1 cellular context compared by ENCODE assay signal in the genomic region with DNA sequence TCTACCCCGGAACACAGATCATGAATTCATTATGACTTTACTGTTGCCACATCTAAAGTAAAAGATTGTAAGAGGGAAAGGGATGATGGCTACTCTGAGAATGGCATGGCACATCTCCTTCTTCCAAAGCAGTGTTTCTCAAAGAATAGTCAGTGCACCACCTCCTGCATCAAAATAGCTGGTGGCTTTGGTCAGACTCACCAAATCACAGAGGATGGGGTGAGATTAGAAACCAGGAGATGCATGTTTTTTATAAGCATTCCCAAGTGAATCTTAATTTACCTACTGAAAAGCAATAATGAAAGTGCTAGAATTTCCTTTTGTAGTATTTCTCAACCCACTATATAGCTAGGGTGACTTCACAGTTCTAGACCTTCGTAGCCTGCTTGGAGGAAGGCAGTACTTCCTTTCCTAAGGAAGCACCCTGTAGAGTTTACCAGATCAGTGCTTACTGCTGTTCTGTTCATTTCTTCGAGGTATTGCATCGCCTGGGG.
A peak's percentile ranks its signal among the peaks of the same experiment; 100 is the strongest.
TF ChIP-seq lines count a peak whose summit lies in the region.

No MANE protein-coding gene starts in this region.

TF ChIP-seq in K562, 482 proteins besides CTCF, POLR2A, EP300 and RAD21 (continued from another document):
- TF ChIP-seq, protein P1, sequence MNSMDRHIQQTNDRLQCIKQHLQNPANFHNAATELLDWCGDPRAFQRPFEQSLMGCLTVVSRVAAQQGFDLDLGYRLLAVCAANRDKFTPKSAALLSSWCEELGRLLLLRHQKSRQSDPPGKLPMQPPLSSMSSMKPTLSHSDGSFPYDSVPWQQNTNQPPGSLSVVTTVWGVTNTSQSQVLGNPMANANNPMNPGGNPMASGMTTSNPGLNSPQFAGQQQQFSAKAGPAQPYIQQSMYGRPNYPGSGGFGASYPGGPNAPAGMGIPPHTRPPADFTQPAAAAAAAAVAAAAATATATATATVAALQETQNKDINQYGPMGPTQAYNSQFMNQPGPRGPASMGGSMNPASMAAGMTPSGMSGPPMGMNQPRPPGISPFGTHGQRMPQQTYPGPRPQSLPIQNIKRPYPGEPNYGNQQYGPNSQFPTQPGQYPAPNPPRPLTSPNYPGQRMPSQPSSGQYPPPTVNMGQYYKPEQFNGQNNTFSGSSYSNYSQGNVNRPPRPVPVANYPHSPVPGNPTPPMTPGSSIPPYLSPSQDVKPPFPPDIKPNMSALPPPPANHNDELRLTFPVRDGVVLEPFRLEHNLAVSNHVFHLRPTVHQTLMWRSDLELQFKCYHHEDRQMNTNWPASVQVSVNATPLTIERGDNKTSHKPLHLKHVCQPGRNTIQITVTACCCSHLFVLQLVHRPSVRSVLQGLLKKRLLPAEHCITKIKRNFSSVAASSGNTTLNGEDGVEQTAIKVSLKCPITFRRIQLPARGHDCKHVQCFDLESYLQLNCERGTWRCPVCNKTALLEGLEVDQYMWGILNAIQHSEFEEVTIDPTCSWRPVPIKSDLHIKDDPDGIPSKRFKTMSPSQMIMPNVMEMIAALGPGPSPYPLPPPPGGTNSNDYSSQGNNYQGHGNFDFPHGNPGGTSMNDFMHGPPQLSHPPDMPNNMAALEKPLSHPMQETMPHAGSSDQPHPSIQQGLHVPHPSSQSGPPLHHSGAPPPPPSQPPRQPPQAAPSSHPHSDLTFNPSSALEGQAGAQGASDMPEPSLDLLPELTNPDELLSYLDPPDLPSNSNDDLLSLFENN (IDR thresholded peaks at IDR 0.05; ENCODE audit: low read depth in 2 of 2, low read length in 2 of 2): peak in 1 of 2 experiments; percentile 39; a peak in 1 of 4 replicates
- TF ChIP-seq TBP (optimal IDR thresholded peaks at IDR 0.05; ENCODE audit: low read depth, low read length) (peak; percentile 96), WHSC1 (IDR thresholded peaks at IDR 0.05; ENCODE audit: low read length) (no peak), NFIC (IDR thresholded peaks at IDR 0.05) (0 out of 2 replicates have a peak, but pooled peaks have one; percentile 4), SUPT5H (IDR thresholded peaks at IDR 0.05) (peak; percentile 77), GTF2F1 (IDR thresholded peaks at IDR 0.05; ENCODE audit: low read depth, low read length) (peak; percentile 83; the same call in 1 of the 2 replicates), POLR2H (tag; IDR thresholded peaks at IDR 0.05; ENCODE audit: low read depth) (no peak), MXI1 (IDR thresholded peaks at IDR 0.05; ENCODE audit: low read depth, low read length) (0 out of 2 replicates have a peak, but pooled peaks have one; percentile 45), POLR2B (IDR thresholded peaks at IDR 0.05; ENCODE audit: low read depth, partially characterized antibody) (peak; percentile 58), PML (IDR thresholded peaks at IDR 0.05; ENCODE audit: low read length) (peak; percentile 95), TEAD4 (IDR thresholded peaks at IDR 0.05; ENCODE audit: low read length) (peak; percentile 70), TEAD4 (CRISPR knock-in tag; IDR thresholded peaks at IDR 0.05; ENCODE audit: borderline replicate concordance) (no peak), RBFOX2 (IDR thresholded peaks at IDR 0.05; ENCODE audit: low read depth, low read length) (peak; percentile 39; the same call in 1 of the 2 replicates), FOSL1 (tag; conservative IDR thresholded peaks at IDR 0.05) (0 out of 2 replicates have a peak, but pooled peaks have one; percentile 7), ETV5 (CRISPR knock-in tag; IDR thresholded peaks at IDR 0.05; ENCODE audit: low read depth) (no peak), ZNF232 (CRISPR knock-in tag; IDR thresholded peaks at IDR 0.05) (no peak), POLR2AphosphoS5 (IDR thresholded peaks at IDR 0.05; ENCODE audit: control insufficient read depth, insufficient read depth, low read depth, low read length) (peak; percentile 98), MEF2A (IDR thresholded peaks at IDR 0.05; ENCODE audit: control insufficient read depth, low read depth, low read length) (0 out of 2 replicates have a peak, but pooled peaks have one; percentile 3), PHF8 (IDR thresholded peaks at IDR 0.05; ENCODE audit: borderline replicate concordance, low read length) (no peak), KDM4B (IDR thresholded peaks at IDR 0.05; ENCODE audit: borderline replicate concordance in 2 of 2, low read depth in 1 of 2) (peak in 1 of 2 experiments; percentile 41; a peak in 1 of 4 replicates), ZNF316 (IDR thresholded peaks at IDR 0.05) (0 out of 2 replicates have a peak, but pooled peaks have one; percentile 30)
- TF ChIP-seq, protein P2, sequence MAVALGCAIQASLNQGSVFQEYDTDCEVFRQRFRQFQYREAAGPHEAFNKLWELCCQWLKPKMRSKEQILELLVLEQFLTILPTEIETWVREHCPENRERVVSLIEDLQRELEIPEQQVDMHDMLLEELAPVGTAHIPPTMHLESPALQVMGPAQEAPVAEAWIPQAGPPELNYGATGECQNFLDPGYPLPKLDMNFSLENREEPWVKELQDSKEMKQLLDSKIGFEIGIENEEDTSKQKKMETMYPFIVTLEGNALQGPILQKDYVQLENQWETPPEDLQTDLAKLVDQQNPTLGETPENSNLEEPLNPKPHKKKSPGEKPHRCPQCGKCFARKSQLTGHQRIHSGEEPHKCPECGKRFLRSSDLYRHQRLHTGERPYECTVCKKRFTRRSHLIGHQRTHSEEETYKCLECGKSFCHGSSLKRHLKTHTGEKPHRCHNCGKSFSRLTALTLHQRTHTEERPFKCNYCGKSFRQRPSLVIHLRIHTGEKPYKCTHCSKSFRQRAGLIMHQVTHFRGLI (CRISPR knock-in tag; IDR thresholded peaks at IDR 0.05): no peak
- TF ChIP-seq, protein P3, sequence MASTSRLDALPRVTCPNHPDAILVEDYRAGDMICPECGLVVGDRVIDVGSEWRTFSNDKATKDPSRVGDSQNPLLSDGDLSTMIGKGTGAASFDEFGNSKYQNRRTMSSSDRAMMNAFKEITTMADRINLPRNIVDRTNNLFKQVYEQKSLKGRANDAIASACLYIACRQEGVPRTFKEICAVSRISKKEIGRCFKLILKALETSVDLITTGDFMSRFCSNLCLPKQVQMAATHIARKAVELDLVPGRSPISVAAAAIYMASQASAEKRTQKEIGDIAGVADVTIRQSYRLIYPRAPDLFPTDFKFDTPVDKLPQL (IDR thresholded peaks at IDR 0.05; ENCODE audit: extremely low read depth, insufficient read length): peak; percentile 72
- TF ChIP-seq, protein P4, sequence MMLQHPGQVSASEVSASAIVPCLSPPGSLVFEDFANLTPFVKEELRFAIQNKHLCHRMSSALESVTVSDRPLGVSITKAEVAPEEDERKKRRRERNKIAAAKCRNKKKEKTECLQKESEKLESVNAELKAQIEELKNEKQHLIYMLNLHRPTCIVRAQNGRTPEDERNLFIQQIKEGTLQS (IDR thresholded peaks at IDR 0.05): no peak
- TF ChIP-seq, protein P4 (CRISPR knock-in tag; conservative IDR thresholded peaks at IDR 0.05): no peak
- TF ChIP-seq, protein P5, sequence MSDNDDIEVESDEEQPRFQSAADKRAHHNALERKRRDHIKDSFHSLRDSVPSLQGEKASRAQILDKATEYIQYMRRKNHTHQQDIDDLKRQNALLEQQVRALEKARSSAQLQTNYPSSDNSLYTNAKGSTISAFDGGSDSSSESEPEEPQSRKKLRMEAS (CRISPR knock-in tag; IDR thresholded peaks at IDR 0.05): no peak
- TF ChIP-seq, protein P6, sequence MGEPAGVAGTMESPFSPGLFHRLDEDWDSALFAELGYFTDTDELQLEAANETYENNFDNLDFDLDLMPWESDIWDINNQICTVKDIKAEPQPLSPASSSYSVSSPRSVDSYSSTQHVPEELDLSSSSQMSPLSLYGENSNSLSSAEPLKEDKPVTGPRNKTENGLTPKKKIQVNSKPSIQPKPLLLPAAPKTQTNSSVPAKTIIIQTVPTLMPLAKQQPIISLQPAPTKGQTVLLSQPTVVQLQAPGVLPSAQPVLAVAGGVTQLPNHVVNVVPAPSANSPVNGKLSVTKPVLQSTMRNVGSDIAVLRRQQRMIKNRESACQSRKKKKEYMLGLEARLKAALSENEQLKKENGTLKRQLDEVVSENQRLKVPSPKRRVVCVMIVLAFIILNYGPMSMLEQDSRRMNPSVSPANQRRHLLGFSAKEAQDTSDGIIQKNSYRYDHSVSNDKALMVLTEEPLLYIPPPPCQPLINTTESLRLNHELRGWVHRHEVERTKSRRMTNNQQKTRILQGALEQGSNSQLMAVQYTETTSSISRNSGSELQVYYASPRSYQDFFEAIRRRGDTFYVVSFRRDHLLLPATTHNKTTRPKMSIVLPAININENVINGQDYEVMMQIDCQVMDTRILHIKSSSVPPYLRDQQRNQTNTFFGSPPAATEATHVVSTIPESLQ (CRISPR knock-in tag; IDR thresholded peaks at IDR 0.05): no peak
- TF ChIP-seq, protein P7, sequence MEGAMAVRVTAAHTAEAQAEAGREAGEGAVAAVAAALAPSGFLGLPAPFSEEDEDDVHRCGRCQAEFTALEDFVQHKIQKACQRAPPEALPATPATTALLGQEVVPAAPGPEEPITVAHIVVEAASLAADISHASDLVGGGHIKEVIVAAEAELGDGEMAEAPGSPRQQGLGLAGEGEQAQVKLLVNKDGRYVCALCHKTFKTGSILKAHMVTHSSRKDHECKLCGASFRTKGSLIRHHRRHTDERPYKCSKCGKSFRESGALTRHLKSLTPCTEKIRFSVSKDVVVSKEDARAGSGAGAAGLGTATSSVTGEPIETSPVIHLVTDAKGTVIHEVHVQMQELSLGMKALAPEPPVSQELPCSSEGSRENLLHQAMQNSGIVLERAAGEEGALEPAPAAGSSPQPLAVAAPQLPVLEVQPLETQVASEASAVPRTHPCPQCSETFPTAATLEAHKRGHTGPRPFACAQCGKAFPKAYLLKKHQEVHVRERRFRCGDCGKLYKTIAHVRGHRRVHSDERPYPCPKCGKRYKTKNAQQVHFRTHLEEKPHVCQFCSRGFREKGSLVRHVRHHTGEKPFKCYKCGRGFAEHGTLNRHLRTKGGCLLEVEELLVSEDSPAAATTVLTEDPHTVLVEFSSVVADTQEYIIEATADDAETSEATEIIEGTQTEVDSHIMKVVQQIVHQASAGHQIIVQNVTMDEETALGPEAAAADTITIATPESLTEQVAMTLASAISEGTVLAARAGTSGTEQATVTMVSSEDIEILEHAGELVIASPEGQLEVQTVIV (CRISPR knock-in tag; IDR thresholded peaks at IDR 0.05; ENCODE audit: borderline replicate concordance): no peak
- TF ChIP-seq, protein P8, sequence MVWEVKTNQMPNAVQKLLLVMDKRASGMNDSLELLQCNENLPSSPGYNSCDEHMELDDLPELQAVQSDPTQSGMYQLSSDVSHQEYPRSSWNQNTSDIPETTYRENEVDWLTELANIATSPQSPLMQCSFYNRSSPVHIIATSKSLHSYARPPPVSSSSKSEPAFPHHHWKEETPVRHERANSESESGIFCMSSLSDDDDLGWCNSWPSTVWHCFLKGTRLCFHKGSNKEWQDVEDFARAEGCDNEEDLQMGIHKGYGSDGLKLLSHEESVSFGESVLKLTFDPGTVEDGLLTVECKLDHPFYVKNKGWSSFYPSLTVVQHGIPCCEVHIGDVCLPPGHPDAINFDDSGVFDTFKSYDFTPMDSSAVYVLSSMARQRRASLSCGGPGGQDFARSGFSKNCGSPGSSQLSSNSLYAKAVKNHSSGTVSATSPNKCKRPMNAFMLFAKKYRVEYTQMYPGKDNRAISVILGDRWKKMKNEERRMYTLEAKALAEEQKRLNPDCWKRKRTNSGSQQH (CRISPR knock-in tag; IDR thresholded peaks at IDR 0.05): 0 out of 2 replicates have a peak, but pooled peaks have one; percentile 61
